In the genomic region with DNA sequence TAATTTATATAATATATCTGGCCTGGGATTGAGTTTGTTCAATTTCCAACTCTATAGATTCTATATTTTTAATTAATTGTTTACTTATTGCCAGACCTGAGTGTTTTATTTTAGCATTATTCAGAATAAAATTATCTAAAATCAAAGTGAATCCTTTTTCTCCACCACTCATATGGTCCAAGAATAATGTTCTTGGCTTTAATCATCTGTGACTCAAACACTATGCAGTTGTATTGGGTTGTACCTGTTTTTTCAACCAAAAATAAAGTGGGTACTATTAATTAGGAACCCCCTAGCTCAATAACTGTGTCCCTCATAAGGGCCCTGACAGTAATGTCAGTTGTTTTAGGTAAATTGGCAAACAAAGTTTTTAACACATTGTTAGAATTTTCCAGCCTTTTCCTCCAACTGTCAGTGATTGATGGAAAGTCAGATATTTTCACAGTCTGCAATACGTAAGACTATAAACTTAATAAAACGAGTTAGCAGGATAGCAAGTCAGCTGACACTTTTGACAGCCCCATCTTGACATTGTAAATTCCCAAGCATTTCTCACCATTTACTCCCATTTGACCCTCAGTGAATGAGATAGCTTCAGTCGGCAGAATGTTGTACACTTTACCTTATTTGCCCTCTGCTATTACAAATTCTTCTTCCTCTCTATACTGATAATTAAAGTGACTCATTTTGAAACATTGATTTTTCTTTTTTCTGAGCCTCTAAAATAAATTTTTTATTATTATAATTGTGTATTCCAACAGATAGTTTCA, we compare ENCODE assay signal across 34 cellular contexts.
"Had no signal": no experiment of that assay in that cellular context is flagged by ENCODE, and none has a peak within 500 bp of the region (broad histone marks: within the 10 kb centered on the region; RNA-seq: fewer than 3 reads in every experiment).

No MANE protein-coding gene starts in this region.

- DNase-seq: Karpas-422, Kasumi-1, KG1, MG63, MM.1S, MV-4-11, NCI-H1048, NCI-H1092, NCI-H1092 treated with DMSO at 0.1 percent for 48 hours, NCI-H1105, NCI-H1105 treated with DMSO at 0.1 percent for 48 hours, NCI-H1417, NCI-H1417 treated with DMSO at 0.1 percent for 48 hours, NCI-H1436, NCI-H1436 treated with DMSO at 0.1 percent for 48 hours, NCI-H146, NCI-H1694, NCI-H1694 treated with DMSO at 0.1 percent for 48 hours, NCI-H187, NCI-H187 treated with DMSO at 0.1 percent for 48 hours, NCI-H1930, NCI-H2029, NCI-H2029 treated with DMSO at 0.1 percent for 48 hours, NCI-H2081, NCI-H2081 treated with DMSO at 0.1 percent for 48 hours, NCI-H2107, NCI-H2171, NCI-H2171 treated with DMSO at 0.1 percent for 48 hours, NCI-H2227 treated with DMSO at 0.1 percent for 48 hours, NCI-H226, NCI-H345, NCI-H446, NCI-H446 treated with DMSO at 0.1 percent for 48 hours had no signal

- H3K4me3 ChIP-seq: MG63 had no signal

- H3K27me3 ChIP-seq: MG63 had no signal

- H3K36me3 ChIP-seq: MG63 had no signal

- H3K4me2 ChIP-seq: KMS-11 had no signal

- H3K27ac ChIP-seq: KMS-11 had no signal

- H3K9ac ChIP-seq: KMS-11 had no signal

- H3K9me3 ChIP-seq: MG63 had no signal
